In genomic region chr7:44374007-44374763, GRCh38 we compare ENCODE assay signal across 23 cellular contexts. TPM values are rescaled to one million over a fixed set of nuclear protein-coding genes. Genes with fewer than 3 reads are reported as not detected.
"Had no signal": no experiment of that assay in that cellular context is flagged by ENCODE, and none has a peak within 500 bp of the region (broad histone marks: within the 10 kb centered on the region; RNA-seq: fewer than 3 reads in every experiment).

No MANE protein-coding gene starts in this region.

- H3K4me1 ChIP-seq: body of pancreas, left ventricle myocardium inferior, pancreas, stomach, suprapubic skin had no signal

- H3K4me1 Mint-ChIP-seq: nephron had no signal

- H3K4me3 Mint-ChIP-seq: activated B cell treated with CpG ODN at 0.5 μM for 24 hours; activated CD4-positive, alpha-beta memory T cell treated with anti-CD3 and anti-CD28 coated beads for 36 hours; activated naive CD4-positive, alpha-beta T cell treated with anti-CD3 and anti-CD28 coated beads, Interleukin-2, amount 10 ng/mL, durations not matched to agents 7 days and 5 days; dendritic cell treated with granulocyte-macrophage colony-stimulating factor and Interleukin-4, amounts not matched to agents 40 ng/mL and 50 ng/mL, for 4 days; immature natural killer cell; nephron; T-helper 17 cell had no signal

- H3K27me3 ChIP-seq: body of pancreas, cardiac muscle cell, pancreas, suprapubic skin, tibial nerve had no signal

- H3K27ac Mint-ChIP-seq: activated B cell treated with CpG ODN at 0.5 μM for 24 hours; activated CD4-positive, alpha-beta memory T cell treated with anti-CD3 and anti-CD28 coated beads for 36 hours; activated naive CD4-positive, alpha-beta T cell treated with anti-CD3 and anti-CD28 coated beads, Interleukin-2, amount 10 ng/mL, durations not matched to agents 7 days and 5 days; dendritic cell treated with granulocyte-macrophage colony-stimulating factor and Interleukin-4, amounts not matched to agents 40 ng/mL and 50 ng/mL, for 4 days; immature natural killer cell; nephron had no signal

- H3K36me3 Mint-ChIP-seq: activated CD4-positive, alpha-beta memory T cell treated with anti-CD3 and anti-CD28 coated beads for 36 hours; activated naive CD4-positive, alpha-beta T cell treated with anti-CD3 and anti-CD28 coated beads, Interleukin-2, amount 10 ng/mL, durations not matched to agents 7 days and 5 days; immature natural killer cell had no signal

- H3K9me3 ChIP-seq: body of pancreas, left ventricle myocardium inferior, pancreas, stomach, suprapubic skin had no signal

- H3K36me3 ChIP-seq: cardiac muscle cell, left ventricle myocardium inferior, pancreas, stomach, suprapubic skin, tibial nerve had no signal

- H3K4me3 ChIP-seq: body of pancreas, cardiac muscle cell, left ventricle myocardium inferior, pancreas, stomach, suprapubic skin, tibial nerve had no signal

- H3K27ac ChIP-seq: body of pancreas, cardiac muscle cell, left ventricle myocardium inferior, pancreas, stomach, suprapubic skin, tibial nerve had no signal

- DNase-seq: activated B cell treated with CpG ODN at 0.5 μM for 24 hours; activated CD4-positive, alpha-beta memory T cell treated with anti-CD3 and anti-CD28 coated beads for 36 hours; activated CD4-positive, alpha-beta T cell treated with anti-CD3 and anti-CD28 coated beads for 4 hours; activated effector memory CD4-positive, alpha-beta T cell treated with anti-CD3 and anti-CD28 coated beads, Interleukin-2, amount 50 U/mL, for 16 hours; activated naive CD4-positive, alpha-beta T cell treated with anti-CD3 and anti-CD28 coated beads, Interleukin-2, amount 10 ng/mL, durations not matched to agents 7 days and 5 days; anterior cingulate cortex; body of pancreas; effector CD8-positive, alpha-beta T cell; erythroblast; immature natural killer cell; kidney glomerular epithelial cell; left ventricle myocardium inferior; pancreas; right cardiac atrium; stimulated activated CD4-positive, alpha-beta T cell treated with anti-CD3 and anti-CD28 coated beads, Interleukin-1b, Interleukin-23, amount 100 ng/mL, for 48 hours; stomach; T-helper 17 cell had no signal

- H3K9me3 Mint-ChIP-seq: activated naive CD4-positive, alpha-beta T cell treated with anti-CD3 and anti-CD28 coated beads, Interleukin-2, amount 10 ng/mL, durations not matched to agents 7 days and 5 days; dendritic cell treated with granulocyte-macrophage colony-stimulating factor and Interleukin-4, amounts not matched to agents 40 ng/mL and 50 ng/mL, for 4 days had no signal

- ATAC-seq: body of pancreas, pancreas, T-helper 17 cell had no signal

RNA-seq across cellular contexts. Expression of gene CAMK2B, which starts 48.8 kb away (rescaled TPM):
- total RNA-seq: mononuclear cell had no signal
- polyA plus RNA-seq: immature natural killer cell had no signal
